ENCODE assay signal across 14 cellular contexts in the genomic region with DNA sequence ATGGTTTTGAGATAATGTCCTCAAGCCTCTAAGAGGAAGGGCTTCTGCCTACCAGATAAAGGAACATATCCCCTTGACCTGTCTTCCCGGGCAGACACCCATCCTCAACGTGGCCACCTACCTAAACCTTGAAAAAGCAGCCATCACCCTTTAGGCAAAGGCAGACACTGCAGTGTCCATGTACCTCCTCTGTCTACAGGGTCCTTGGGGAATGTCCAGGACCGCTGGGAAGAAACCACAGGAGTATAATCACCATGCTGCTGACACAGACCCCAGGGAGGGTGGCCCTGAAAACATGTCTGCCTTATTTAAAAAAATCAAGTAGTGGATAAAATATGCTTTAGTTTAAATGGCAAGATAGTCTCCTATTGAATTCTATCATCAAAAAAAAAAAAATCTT. TPM values are rescaled to one million over a fixed set of nuclear protein-coding genes. Genes with fewer than 3 reads are reported as not detected.
DNase-seq lines count a peak whose midpoint lies in the region; ATAC-seq and TF ChIP-seq lines count a peak whose summit lies in the region.
"Had no signal": no experiment of that assay in that cellular context is flagged by ENCODE, and none has a peak within 500 bp of the region (broad histone marks: within the 10 kb centered on the region; RNA-seq: fewer than 3 reads in every experiment).

No MANE protein-coding gene starts in this region.

- TF ChIP-seq CTCF in HCT116 (IDR thresholded peaks at IDR 0.05 in 2 of 3, conservative IDR thresholded peaks at IDR 0.05 in 1 of 3; ENCODE audit: borderline replicate concordance in 1 of 3, insufficient read depth in 1 of 3, low read depth in 2 of 3, low read length in 2 of 3) (no peak), astrocyte of the spinal cord (IDR thresholded peaks at IDR 0.05; ENCODE audit: low read depth, low read length) (no peak), stomach (IDR thresholded peaks at IDR 0.05) (no peak), foreskin keratinocyte (conservative IDR thresholded peaks at IDR 0.05) (no peak)

- peaks cover 96% of the 10 kb centered on the region for H3K79me2 ChIP-seq in HCT116 (ENCODE audit: insufficient read depth, low read length)

- H3K27ac ChIP-seq in HCT116 (ENCODE audit: low read depth, low read length), result peak overlapping the region; percentile 65; the same call in 1 of the 2 replicates
- peak overlapping the region in 4 of 5 donors; percentile 52 to 81 (median 60) for H3K27ac ChIP-seq in stomach
- H3K27ac ChIP-seq in foreskin keratinocyte, result no peak overlapping the region

- peak overlapping the region in 1 of 2 experiments; percentile 25; a peak in 2 of 4 replicates for H3K4me3 ChIP-seq in HCT116 (replicated peaks in 1 of 2; ENCODE audit: low read depth in 1 of 2, low read length in 2 of 2)
- no peak overlapping the region for H3K4me3 ChIP-seq in astrocyte of the spinal cord (ENCODE audit: low read depth, low read length)
- no peak overlapping the region for H3K4me3 ChIP-seq in stomach
- H3K4me3 ChIP-seq: BLaER1 treated with 17β-estradiol and CSF1 and Interleukin-3, amounts not matched to agents 10 nM and 100 nM had no signal

- no peak overlapping the region for H2AFZ ChIP-seq in HCT116 (ENCODE audit: low read depth, low read length, poor library complexity, severe bottlenecking)

- 73 to 80% (median 78%) methylated on average over 3 of the region's 3 CpGs for WGBS in stomach, 5 donors

- no peak for TF ChIP-seq RAD21 in HCT116 (IDR thresholded peaks at IDR 0.05; ENCODE audit: low read depth)

- ATAC-seq in HCT116 (peak; percentile 12; the same call in 1 of the 2 replicates), foreskin keratinocyte (no peak)
- ATAC-seq: activated naive CD8-positive, alpha-beta T cell treated with anti-CD3 and anti-CD28 coated beads, Interleukin-2, amount 50 U/mL, for 24 hours; WTC11 had no signal

- in situ Hi-C loops in astrocyte of the spinal cord (cut with HindIII; ENCODE audit: low sequenced_read_pairs) (no loop called here), ACHN (cut with HindIII; ENCODE audit: low pct_ligation_motif_present, low pct_unique_long_range_greater_than_20kb, low sequenced_read_pairs) (no loop called here)

- POLR2A ChIA-PET in HCT116 (lab: Charles Lee), result interaction anchor here (0.8 kb wide), 1 partner anchor 9 kb away, joined by 3 read pairs; no protein-coding TSS in a partner anchor

- H3K4me1 ChIP-seq in HCT116 (ENCODE audit: control insufficient read depth in 1 of 2, insufficient read depth in 2 of 2, low read length in 2 of 2) (peaks cover 56 to 79% of the 10 kb centered on the region in 2 experiments), stomach (peaks cover 14 to 90% (median 54%) of the 10 kb centered on the region in 4 donors), foreskin keratinocyte (peaks cover 58% of the 10 kb centered on the region)

- TF ChIP-seq EP300 in stomach (IDR thresholded peaks at IDR 0.05), result no peak

- no peak for DNase-seq in HCT116 (ENCODE audit: low read depth, low spot score)
- peak; percentile 37 for DNase-seq in astrocyte of the spinal cord (ENCODE audit: low read depth, low spot score)
- peak; percentile 42 for DNase-seq in glomerular visceral epithelial cell (ENCODE audit: extremely low spot score)
- DNase-seq in stomach, result no peak
- no peak for DNase-seq in stimulated activated CD4-positive, alpha-beta T cell treated with anti-CD3 and anti-CD28 coated beads, Interleukin-2, amount 100 ng/mL, for 24 hours
- no peak for DNase-seq in foreskin keratinocyte
- no peak for DNase-seq in ACHN
- no peak for DNase-seq in activated CD8-positive, alpha-beta memory T cell treated with anti-CD3 and anti-CD28 coated beads, Interleukin-2, amount 50 U/mL, for 48 hours
- DNase-seq: activated naive CD8-positive, alpha-beta T cell treated with anti-CD3 and anti-CD28 coated beads, Interleukin-2, amount 50 U/mL, for 24 hours; glutamatergic neuron; NCI-H82; SIG-M5 had no signal

- intact Hi-C loops in HCT116 (cut with micrococcal nuclease), result no loop called here
- intact Hi-C loops in stomach (cut with DNase I; ENCODE audit: low total_unique reads), result no loop called here

- peak overlapping the region; percentile 37 for H3K9ac ChIP-seq in HCT116 (ENCODE audit: low read length)
- H3K9ac ChIP-seq: BLaER1 treated with 17β-estradiol and CSF1 and Interleukin-3, amounts not matched to agents 10 nM and 100 nM had no signal

- peaks cover 0 to 36% of the 10 kb centered on the region in 2 experiments; a peak in 1 of 4 replicates for H3K36me3 ChIP-seq in HCT116 (ENCODE audit: control insufficient read depth in 1 of 2, insufficient read depth in 2 of 2, low read length in 2 of 2)
- H3K36me3 ChIP-seq in stomach, result no peaks in the 10 kb centered on the region

- H3K27me3 ChIP-seq in HCT116 (ENCODE audit: insufficient read depth, low read length), result no peaks in the 10 kb centered on the region
- no peaks in the 10 kb centered on the region for H3K27me3 ChIP-seq in stomach
- no peaks in the 10 kb centered on the region for H3K27me3 ChIP-seq in foreskin keratinocyte
- H3K27me3 ChIP-seq: BLaER1 treated with 17β-estradiol and CSF1 and Interleukin-3, amounts not matched to agents 10 nM and 100 nM had no signal

- H3K9me3 ChIP-seq in HCT116 (ENCODE audit: control insufficient read depth in 1 of 2, insufficient read depth in 1 of 2, low read depth in 1 of 2, low read length in 2 of 2) (no peaks in the 10 kb centered on the region), stomach (no peaks in the 10 kb centered on the region)

- CTCF ChIA-PET in HCT116 (lab: Charles Lee), result no interaction called here

- peak overlapping the region; percentile 67 for H3K4me2 ChIP-seq in HCT116 (ENCODE audit: low read length)

- RAD21 ChIA-PET in HCT116 (lab: Charles Lee; ENCODE audit: low non-redundant PET in 1 of 2, low total read pairs in 2 of 2, uncharacterized antibody in 2 of 2, unreplicated experiment in 2 of 2), result interaction anchor here (0.9 to 1.1 kb wide), 2 partner anchors 149 to 179 kb away, joined by 3 read pairs; no protein-coding TSS in a partner anchor

- no peaks in the 10 kb centered on the region for H3K9me2 ChIP-seq in HCT116 (ENCODE audit: insufficient read depth)

- TF ChIP-seq POLR2A in HCT116 (IDR thresholded peaks at IDR 0.05; ENCODE audit: borderline replicate concordance, extremely low read depth, insufficient read depth, insufficient read length) (no peak), stomach (IDR thresholded peaks at IDR 0.05) (no peak)

- H4K20me1 ChIP-seq in HCT116 (ENCODE audit: insufficient read depth), result peaks cover 13% of the 10 kb centered on the region; the same call in 1 of the 2 replicates

- no TSS peak for BruUV-seq in HCT116 (replicated peaks; lab: Mats Ljungman, UMichigan)

TF ChIP-seq in HCT116, 20 proteins besides CTCF, POLR2A, EP300 and RAD21:
- TF ChIP-seq EZH2 (IDR thresholded peaks at IDR 0.05), result no peak
- TF ChIP-seq SIN3A (IDR thresholded peaks at IDR 0.05; ENCODE audit: low read depth), result no peak
- no peak for TF ChIP-seq CBX3 (IDR thresholded peaks at IDR 0.05; ENCODE audit: low read depth)
- TF ChIP-seq EZH2phosphoT487 (IDR thresholded peaks at IDR 0.05; ENCODE audit: borderline replicate concordance), result no peak
- no peak for TF ChIP-seq ATF3 (IDR thresholded peaks at IDR 0.05)
- no peak for TF ChIP-seq FOSL1 (IDR thresholded peaks at IDR 0.05; ENCODE audit: low read depth)

RNA-seq across cellular contexts. Expression of gene BCAR3, which starts 16.6 kb away (rescaled TPM):
- 24.5 TPM for total RNA-seq in HCT116 (2021; ENCODE audit: unreplicated experiment)
- 43.6 and 47.9 TPM in 2 replicates for polyA plus RNA-seq in HCT116 (2012)
- 10 to 100 TPM; 10.1 to 28.0 (median 20.6) TPM for total RNA-seq in stomach
- 10 to 100 TPM in 1 of 3 donors, 1 to 10 TPM in 2; 5.6 to 25.8 (median 8.3) TPM for polyA plus RNA-seq in stomach
- 138 and 139 TPM in 2 replicates for total RNA-seq in foreskin keratinocyte
- 71.2 and 80.6 TPM in 2 replicates for polyA plus RNA-seq in foreskin keratinocyte

Comparison
In these comparisons a context has a peak if more than half of its experiments do, and no peak if none do; other contexts are left out.
1. DNase-seq: peak in astrocyte of the spinal cord (single experiment) and glomerular visceral epithelial cell (single experiment); none in HCT116 (single experiment), stomach (single experiment), stimulated activated CD4-positive, alpha-beta T cell treated with anti-CD3 and anti-CD28 coated beads, Interleukin-2, amount 100 ng/mL, for 24 hours (0 of 2), foreskin keratinocyte (0 of 2), ACHN (single experiment) and activated CD8-positive, alpha-beta memory T cell treated with anti-CD3 and anti-CD28 coated beads, Interleukin-2, amount 50 U/mL, for 48 hours (single experiment).